ENCODE assay signal across 1 cellular context in genomic region chr7:44094365-44094764, GRCh38.
TF ChIP-seq lines count a peak whose summit lies in the region.

No MANE protein-coding gene starts in this region.

TF ChIP-seq in SK-N-SH, 30 proteins besides CTCF, POLR2A, EP300 and RAD21 (continued from another document):
- no peak for TF ChIP-seq USF1 (IDR thresholded peaks at IDR 0.05; ENCODE audit: borderline replicate concordance, low read depth)
- TF ChIP-seq GATA2 (CRISPR knock-in tag; IDR thresholded peaks at IDR 0.05), result no peak
- TF ChIP-seq PBX3 (IDR thresholded peaks at IDR 0.05), result no peak
- no peak for TF ChIP-seq SIN3A (IDR thresholded peaks at IDR 0.05; ENCODE audit: borderline replicate concordance, low read depth, low read length)
- no peak for TF ChIP-seq POLR2AphosphoS5 (IDR thresholded peaks at IDR 0.05; ENCODE audit: low read depth, low read length)
- TF ChIP-seq MAX (IDR thresholded peaks at IDR 0.05; ENCODE audit: low read depth), result no peak
- no peak for TF ChIP-seq EZH2phosphoT487 (IDR thresholded peaks at IDR 0.05; ENCODE audit: borderline replicate concordance, low read depth)
- TF ChIP-seq SMC3 (IDR thresholded peaks at IDR 0.05; ENCODE audit: low read depth, low read length), result no peak
- no peak for TF ChIP-seq JUND (IDR thresholded peaks at IDR 0.05)
- no peak for TF ChIP-seq NRF1 (IDR thresholded peaks at IDR 0.05; ENCODE audit: low read depth, low read length)
- no peak for TF ChIP-seq USF2 (IDR thresholded peaks at IDR 0.05; ENCODE audit: borderline replicate concordance, low read depth, low read length)
- TF ChIP-seq CHD2 (IDR thresholded peaks at IDR 0.05; ENCODE audit: low read length, partially characterized antibody), result no peak
